Comparison of ENCODE assay signal across 7 cellular contexts in the genomic region with DNA sequence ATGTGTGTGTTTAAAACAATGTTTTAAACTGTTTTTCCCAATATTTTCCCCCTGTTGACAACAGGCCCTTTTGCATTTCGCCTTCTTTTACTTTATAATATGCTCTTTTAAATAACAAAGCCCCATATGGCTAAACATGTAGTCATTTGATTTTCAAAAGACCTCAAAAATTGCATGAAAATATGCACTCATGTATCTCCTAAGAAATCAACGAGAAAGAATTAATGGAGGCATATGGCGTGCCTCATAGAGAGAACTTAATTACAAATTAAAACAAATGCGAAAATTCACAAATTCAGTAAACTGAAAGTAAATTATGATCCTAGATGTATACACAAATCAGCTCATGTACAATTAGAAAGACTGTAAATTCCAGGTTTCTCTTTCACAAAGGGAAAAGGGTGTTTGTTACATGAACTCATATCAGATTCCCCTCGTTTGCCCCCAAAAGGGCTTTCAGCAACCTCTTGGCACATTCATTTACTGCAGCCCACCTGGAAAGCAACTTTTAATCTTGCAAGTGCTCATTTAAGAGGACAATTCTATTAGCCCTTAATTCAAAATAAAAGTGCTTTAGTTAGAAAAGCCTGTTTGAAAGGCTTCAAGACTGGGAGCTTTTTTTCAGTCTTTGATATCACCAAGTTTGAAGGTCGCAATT.
DNase-seq lines count a peak whose midpoint lies in the region; ATAC-seq and TF ChIP-seq lines count a peak whose summit lies in the region.

No MANE protein-coding gene starts in this region.

- peak overlapping the region; percentile 57 for H3K27ac ChIP-seq in hepatocyte

- peak overlapping the region; percentile 71 for H3K4me3 ChIP-seq in HFF-Myc (replicated peaks; ENCODE audit: low read depth, low read length)
- H3K4me3 ChIP-seq in hepatocyte = peak overlapping the region; percentile 48

- TF ChIP-seq CTCF in HFF-Myc (IDR thresholded peaks at IDR 0.05; ENCODE audit: low read depth, low read length, missing control alignments) (no peak), hepatocyte (IDR thresholded peaks at IDR 0.05; ENCODE audit: poor library complexity) (no peak)

- no peaks in the 10 kb centered on the region for H3K9me3 Mint-ChIP-seq in T-helper 2 cell treated with Interferon-gamma antibody and Interleukin-4, amounts not matched to agents 5 μg/mL and 100 μg/mL, for 36 hours
- H3K9me3 Mint-ChIP-seq in stimulated activated effector memory CD8-positive, alpha-beta T cell treated with anti-CD3 and anti-CD28 coated beads, Interleukin-12 subunit alpha, Interleukin-12 subunit beta, amount 100 ng/mL, for 72 hours = no peaks in the 10 kb centered on the region

- ATAC-seq in stimulated activated effector memory CD8-positive, alpha-beta T cell treated with anti-CD3 and anti-CD28 coated beads, Interleukin-12 subunit alpha, Interleukin-12 subunit beta, amount 100 ng/mL, for 72 hours = no peak

- H3K9me3 ChIP-seq in hepatocyte (ENCODE audit: low read depth) = no peaks in the 10 kb centered on the region

- H3K79me2 ChIP-seq in hepatocyte = peaks cover 31% of the 10 kb centered on the region

- no peaks in the 10 kb centered on the region for H3K36me3 ChIP-seq in hepatocyte (replicated peaks; ENCODE audit: insufficient read depth, low read depth)

- peak overlapping the region; percentile 98 for H3K27ac Mint-ChIP-seq in T-helper 2 cell treated with Interferon-gamma antibody and Interleukin-4, amounts not matched to agents 5 μg/mL and 100 μg/mL, for 36 hours
- peak overlapping the region; percentile 81 for H3K27ac Mint-ChIP-seq in stimulated activated effector memory CD8-positive, alpha-beta T cell treated with anti-CD3 and anti-CD28 coated beads, Interleukin-12 subunit alpha, Interleukin-12 subunit beta, amount 100 ng/mL, for 72 hours

- no peaks in the 10 kb centered on the region for H3K9me2 ChIP-seq in hepatocyte (replicated peaks; ENCODE audit: insufficient read depth)

- H2AFZ ChIP-seq in hepatocyte = peak overlapping the region; percentile 92

- peaks cover 25% of the 10 kb centered on the region for H3K4me1 ChIP-seq in hepatocyte (ENCODE audit: insufficient read depth)

- H3K27me3 ChIP-seq in hepatocyte = no peaks in the 10 kb centered on the region

- 82% methylated on average over 6 of the region's 6 CpGs for WGBS in hepatocyte (ENCODE audit: low lambda C conversion rate, missing lambda C conversion rate)

- H4K20me1 ChIP-seq in hepatocyte (ENCODE audit: insufficient read depth, poor library complexity, severe bottlenecking) = no peaks in the 10 kb centered on the region

- peaks cover 16% of the 10 kb centered on the region for H3K36me3 Mint-ChIP-seq in T-helper 2 cell treated with Interferon-gamma antibody and Interleukin-4, amounts not matched to agents 5 μg/mL and 100 μg/mL, for 36 hours (ENCODE audit: low read depth)
- peaks cover 14% of the 10 kb centered on the region for H3K36me3 Mint-ChIP-seq in stimulated activated effector memory CD8-positive, alpha-beta T cell treated with anti-CD3 and anti-CD28 coated beads, Interleukin-12 subunit alpha, Interleukin-12 subunit beta, amount 100 ng/mL, for 72 hours

- H3K27me3 Mint-ChIP-seq in T-helper 2 cell treated with Interferon-gamma antibody and Interleukin-4, amounts not matched to agents 5 μg/mL and 100 μg/mL, for 36 hours (ENCODE audit: low read depth) = no peaks in the 10 kb centered on the region

- DNase-seq in HFF-Myc (ENCODE audit: extremely low read depth, low read depth) = no peak
- no peak for DNase-seq in T-helper 2 cell treated with Interferon-gamma antibody and Interleukin-4, amounts not matched to agents 5 μg/mL and 100 μg/mL, for 36 hours (ENCODE audit: low spot score)
- no peak for DNase-seq in hepatocyte (ENCODE audit: low spot score)
- no peak for DNase-seq in stimulated activated effector memory CD8-positive, alpha-beta T cell treated with anti-CD3 and anti-CD28 coated beads, Interleukin-12 subunit alpha, Interleukin-12 subunit beta, amount 100 ng/mL, for 72 hours (ENCODE audit: low spot score in 2 of 2)
- DNase-seq in activated gamma-delta T cell treated with Interleukin-2 at 50 U/mL for 16 hours = no peak
- DNase-seq in DMS114 treated with DMSO at 0.1 percent for 48 hours (lab: John Stamatoyannopoulos, UW; ENCODE audit: unreplicated experiment) = no peak
- DNase-seq in HuH-7 (ENCODE audit: low spot score) = no peak

- H3K4me1 Mint-ChIP-seq in T-helper 2 cell treated with Interferon-gamma antibody and Interleukin-4, amounts not matched to agents 5 μg/mL and 100 μg/mL, for 36 hours (ENCODE audit: low read depth) = peaks cover 52% of the 10 kb centered on the region
- peaks cover 54% of the 10 kb centered on the region for H3K4me1 Mint-ChIP-seq in stimulated activated effector memory CD8-positive, alpha-beta T cell treated with anti-CD3 and anti-CD28 coated beads, Interleukin-12 subunit alpha, Interleukin-12 subunit beta, amount 100 ng/mL, for 72 hours

- H3K4me2 ChIP-seq in hepatocyte = peak overlapping the region; percentile 96

- peak overlapping the region; percentile 96 for H3K4me3 Mint-ChIP-seq in T-helper 2 cell treated with Interferon-gamma antibody and Interleukin-4, amounts not matched to agents 5 μg/mL and 100 μg/mL, for 36 hours
- peak overlapping the region; percentile 81 for H3K4me3 Mint-ChIP-seq in stimulated activated effector memory CD8-positive, alpha-beta T cell treated with anti-CD3 and anti-CD28 coated beads, Interleukin-12 subunit alpha, Interleukin-12 subunit beta, amount 100 ng/mL, for 72 hours
